14 cellular contexts compared by ENCODE assay signal in the genomic region with DNA sequence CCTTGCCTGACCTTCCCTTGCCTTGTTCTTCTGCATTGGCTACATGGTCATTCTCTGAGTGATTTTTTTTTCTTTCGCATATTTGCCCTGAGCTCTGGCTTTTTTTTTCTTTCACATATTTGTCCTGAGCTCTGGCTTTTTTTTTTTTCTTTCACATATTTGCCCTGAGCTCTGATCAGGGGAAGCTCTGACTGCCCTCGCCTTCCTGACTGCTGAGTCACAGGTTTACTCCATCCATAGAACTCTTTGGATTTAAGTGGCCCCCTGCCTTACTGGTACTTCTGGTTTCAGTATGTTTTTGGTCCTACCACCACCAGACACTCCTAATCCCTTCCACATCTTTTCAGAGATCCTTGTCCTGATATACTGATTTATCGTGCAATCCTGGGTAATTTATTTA.
A peak's percentile ranks its signal among the peaks of the same experiment; 100 is the strongest.
DNase-seq lines count a peak whose midpoint lies in the region; ATAC-seq and TF ChIP-seq lines count a peak whose summit lies in the region.
"Had no signal": no experiment of that assay in that cellular context is flagged by ENCODE, and none has a peak within 500 bp of the region (broad histone marks: within the 10 kb centered on the region; RNA-seq: fewer than 3 reads in every experiment).

No MANE protein-coding gene starts in this region.

- peak overlapping the region; percentile 82; the same call in 1 of the 2 replicates for H4K91ac ChIP-seq in IMR-90 (ENCODE audit: insufficient read depth, low read depth, low read length)

- ATAC-seq in IMR-90 (ENCODE audit: low read depth) = peak; percentile 98

- intact Hi-C loops in IMR-90 (cut with micrococcal nuclease) = no loop called here

- H3K36me3 ChIP-seq in IMR-90 (ENCODE audit: control insufficient read depth, insufficient read depth, low read length) = no peaks in the 10 kb centered on the region

- in situ Hi-C loops in IMR-90 (cut with MboI; ENCODE audit: low sequenced_read_pairs) = no loop called here

- H3K27ac ChIP-seq in AG04450 (ENCODE audit: low read depth, low read length) (no peak overlapping the region), IMR-90 (ENCODE audit: insufficient read depth, low read length) (no peak overlapping the region), substantia nigra (ENCODE audit: low read depth, low read length, poor library complexity, severe bottlenecking) (no peak overlapping the region)

- H3K9me3 Mint-ChIP-seq in activated naive CD8-positive, alpha-beta T cell treated with anti-CD3 and anti-CD28 coated beads for 36 hours = no peaks in the 10 kb centered on the region
- H3K9me3 Mint-ChIP-seq: activated T-helper 1 cell treated with anti-CD3 and anti-CD28 coated beads, Interleukin-12 subunit alpha, Interleukin-12 subunit beta, Interleukin-2, Interleukin-4 antibody, amounts not matched to agents 30 ng/mL and 10 ng/mL and 1 ng/mL, durations not matched to agents 14 hours and 24 hours and 36 hours had no signal

- WGBS in IMR-90 (ENCODE audit: extremely low coverage in 2 of 2, insufficient read length in 1 of 2), 2 experiments = no CpG with 5 or more reads among the region's 3 CpGs

- no peak for TF ChIP-seq POLR2A in IMR-90 (IDR thresholded peaks at IDR 0.05; ENCODE audit: low read depth, low read length)

- no TSS peak for BruUV-seq in IMR-90 (replicated peaks; lab: Mats Ljungman, UMichigan)

- dilution Hi-C loops in IMR-90 (cut with HindIII; ENCODE audit: low sequenced_read_pairs, unreplicated experiment) = no loop called here

- peak overlapping the region; percentile 94 for H2BK20ac ChIP-seq in IMR-90 (ENCODE audit: low read depth, low read length)

- TF ChIP-seq CTCF in AG04450 (IDR thresholded peaks at IDR 0.05; ENCODE audit: low read depth, low read length) = no peak
- no peak for TF ChIP-seq CTCF in IMR-90 (conservative IDR thresholded peaks at IDR 0.05; ENCODE audit: low read depth, low read length)

- peak overlapping the region; percentile 83; the same call in 1 of the 2 replicates for H2AK5ac ChIP-seq in IMR-90 (ENCODE audit: low read depth, low read length)

- 0 out of 2 replicates have a peak, but pooled peaks have one; percentile 13 for TF ChIP-seq RAD21 in IMR-90 (IDR thresholded peaks at IDR 0.05; ENCODE audit: low read length)

- peak overlapping the region; percentile 72 for H3K14ac ChIP-seq in IMR-90 (replicated peaks; ENCODE audit: low read depth, low read length)

- no peak overlapping the region for H3K9ac ChIP-seq in IMR-90 (ENCODE audit: low read depth, low read length)

- peak overlapping the region; percentile 96 for H2BK120ac ChIP-seq in IMR-90 (ENCODE audit: low read depth, low read length)

- H3K4me1 Mint-ChIP-seq in activated naive CD8-positive, alpha-beta T cell treated with anti-CD3 and anti-CD28 coated beads for 36 hours = no peaks in the 10 kb centered on the region
- H3K4me1 Mint-ChIP-seq: CD4-positive, CD25-positive, alpha-beta regulatory T cell had no signal

- H3K4me1 ChIP-seq in IMR-90 (ENCODE audit: control insufficient read depth, insufficient read depth, low read length) = peaks cover 7% of the 10 kb centered on the region

- no peak overlapping the region for H3K27ac Mint-ChIP-seq in activated naive CD8-positive, alpha-beta T cell treated with anti-CD3 and anti-CD28 coated beads for 36 hours
- H3K27ac Mint-ChIP-seq: activated T-helper 1 cell treated with anti-CD3 and anti-CD28 coated beads, Interleukin-12 subunit alpha, Interleukin-12 subunit beta, Interleukin-2, Interleukin-4 antibody, amounts not matched to agents 30 ng/mL and 10 ng/mL and 1 ng/mL, durations not matched to agents 14 hours and 24 hours and 36 hours had no signal

- H3K4me3 ChIP-seq in AG04450 (ENCODE audit: low read depth, low read length) (no peak overlapping the region), IMR-90 (ENCODE audit: insufficient read depth, low read depth, low read length) (no peak overlapping the region)

- H3K9me3 ChIP-seq in AG04450 (ENCODE audit: control insufficient read depth, insufficient read depth, low read length) (no peaks in the 10 kb centered on the region), IMR-90 (ENCODE audit: control insufficient read depth, insufficient read depth, low read length) (no peaks in the 10 kb centered on the region)

- H3K4me3 Mint-ChIP-seq in activated naive CD8-positive, alpha-beta T cell treated with anti-CD3 and anti-CD28 coated beads for 36 hours = no peak overlapping the region
- H3K4me3 Mint-ChIP-seq: activated T-helper 1 cell treated with anti-CD3 and anti-CD28 coated beads, Interleukin-12 subunit alpha, Interleukin-12 subunit beta, Interleukin-2, Interleukin-4 antibody, amounts not matched to agents 30 ng/mL and 10 ng/mL and 1 ng/mL, durations not matched to agents 14 hours and 24 hours and 36 hours; CD4-positive, CD25-positive, alpha-beta regulatory T cell had no signal

- H3K9me1 ChIP-seq in IMR-90 (ENCODE audit: insufficient read depth, low read length) = peaks cover 3% of the 10 kb centered on the region; the same call in 1 of the 2 replicates

- POLR2A ChIA-PET in AG04450 (lab: Yijun Ruan, JAX) (interaction anchor here (0.9 kb wide), 1 partner anchor 21 kb away, joined by 3 read pairs; no protein-coding TSS in a partner anchor), IMR-90 (lab: Charles Lee; ENCODE audit: unreplicated experiment) (interaction anchor here (0.8 to 0.9 kb wide), 2 partner anchors 14 to 84 kb away, joined by 3 to 4 read pairs; no protein-coding TSS in a partner anchor)

- H3K4ac ChIP-seq in IMR-90 (ENCODE audit: low read depth, low read length) = peak overlapping the region; percentile 81; the same call in 1 of the 2 replicates

- H2AFZ ChIP-seq in IMR-90 (replicated peaks; ENCODE audit: low read length, poor library complexity) = no peak overlapping the region

- H2BK5ac ChIP-seq in IMR-90 (ENCODE audit: low read depth, low read length, poor library complexity, severe bottlenecking) = peak overlapping the region; percentile 56

- peak overlapping the region; percentile 81 for H3K56ac ChIP-seq in IMR-90 (ENCODE audit: extremely low read depth, insufficient read depth, low read length)

- H2AK9ac ChIP-seq in IMR-90 (replicated peaks; ENCODE audit: low read depth, low read length, poor library complexity) = no peak overlapping the region

- H3K36me3 Mint-ChIP-seq in activated naive CD8-positive, alpha-beta T cell treated with anti-CD3 and anti-CD28 coated beads for 36 hours = no peaks in the 10 kb centered on the region
- H3K36me3 Mint-ChIP-seq: CD4-positive, CD25-positive, alpha-beta regulatory T cell had no signal

- no peak overlapping the region; the same call in 1 of the 2 replicates for H4K5ac ChIP-seq in IMR-90 (ENCODE audit: low read depth, low read length)

- H3K4me2 ChIP-seq in IMR-90 (ENCODE audit: low read depth, low read length) = peak overlapping the region; percentile 20; the same call in 1 of the 2 replicates

- H2BK15ac ChIP-seq in IMR-90 (ENCODE audit: low read depth, low read length) = peak overlapping the region; percentile 89

- no peaks in the 10 kb centered on the region for H3K79me1 ChIP-seq in IMR-90 (ENCODE audit: low read depth in 1 of 2, low read length in 2 of 2)

- peaks cover 3% of the 10 kb centered on the region for H3K27me3 Mint-ChIP-seq in activated naive CD8-positive, alpha-beta T cell treated with anti-CD3 and anti-CD28 coated beads for 36 hours
- H3K27me3 Mint-ChIP-seq: CD4-positive, CD25-positive, alpha-beta regulatory T cell had no signal

- CTCF ChIA-PET in AG04450 (lab: Charles Lee) = interaction anchor here (0.7 to 1.0 kb wide), 2 partner anchors 27 to 104 kb away, joined by 3 read pairs; no protein-coding TSS in a partner anchor
- CTCF ChIA-PET in IMR-90 (lab: Yijun Ruan, JAX) = no interaction called here

- peak; percentile 78 for DNase-seq in AG04450 (ENCODE audit: low read depth, low spot score)
- DNase-seq in IMR-90 = peak; percentile 90
- peak; percentile 91 for DNase-seq in dermis blood vessel endothelial cell
- peak; percentile 90 to 91 for DNase-seq in lung microvascular endothelial cell (ENCODE audit: low read depth in 2 of 2)
- DNase-seq in activated naive CD8-positive, alpha-beta T cell treated with anti-CD3 and anti-CD28 coated beads for 36 hours = no peak
- DNase-seq in NCI-H748 treated with DMSO at 0.1 percent for 48 hours (lab: John Stamatoyannopoulos, UW) = no peak
- DNase-seq in NCI-H1436 (lab: John Stamatoyannopoulos, UW) = no peak
- DNase-seq in substantia nigra (lab: John Stamatoyannopoulos, UW) = no peak
- DNase-seq: CD4-positive, CD25-positive, alpha-beta regulatory T cell; glutamatergic neuron; NCI-H1417; stimulated activated naive CD4-positive, alpha-beta T cell; T-helper 2 cell had no signal

- H3K18ac ChIP-seq in IMR-90 (ENCODE audit: low read depth, low read length) = peak overlapping the region; percentile 84; the same call in 1 of the 2 replicates

- no peaks in the 10 kb centered on the region for H4K20me1 ChIP-seq in IMR-90 (ENCODE audit: insufficient read depth, low read length)

- H3K23ac ChIP-seq in IMR-90 (ENCODE audit: low read depth, low read length) = peak overlapping the region; percentile 55

- no peaks in the 10 kb centered on the region for H3K27me3 ChIP-seq in AG04450 (ENCODE audit: control insufficient read depth, insufficient read depth, low read length)
- no peaks in the 10 kb centered on the region for H3K27me3 ChIP-seq in IMR-90 (ENCODE audit: control insufficient read depth, insufficient read depth, low read length)

- H4K8ac ChIP-seq in IMR-90 (ENCODE audit: low read depth in 2 of 2, low read length in 2 of 2) = peak overlapping the region; percentile 33 to 93; a peak in 3 of 4 replicates

TF ChIP-seq in IMR-90, 13 proteins besides CTCF, POLR2A, EP300 and RAD21 (continues in another document):
- TF ChIP-seq, protein P1, sequence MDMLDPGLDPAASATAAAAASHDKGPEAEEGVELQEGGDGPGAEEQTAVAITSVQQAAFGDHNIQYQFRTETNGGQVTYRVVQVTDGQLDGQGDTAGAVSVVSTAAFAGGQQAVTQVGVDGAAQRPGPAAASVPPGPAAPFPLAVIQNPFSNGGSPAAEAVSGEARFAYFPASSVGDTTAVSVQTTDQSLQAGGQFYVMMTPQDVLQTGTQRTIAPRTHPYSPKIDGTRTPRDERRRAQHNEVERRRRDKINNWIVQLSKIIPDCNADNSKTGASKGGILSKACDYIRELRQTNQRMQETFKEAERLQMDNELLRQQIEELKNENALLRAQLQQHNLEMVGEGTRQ (IDR thresholded peaks at IDR 0.05; ENCODE audit: low read depth, low read length) = no peak
- no peak for TF ChIP-seq MXI1 (IDR thresholded peaks at IDR 0.05; ENCODE audit: borderline replicate concordance, low read depth, low read length)
- no peak for TF ChIP-seq CHD1 (IDR thresholded peaks at IDR 0.05; ENCODE audit: low read depth, low read length)
- peak; percentile 59 for TF ChIP-seq FOS (IDR thresholded peaks at IDR 0.05; ENCODE audit: low read depth, low read length)
- TF ChIP-seq RCOR1 (IDR thresholded peaks at IDR 0.05; ENCODE audit: insufficient replicate concordance, low read length) = no peak
- TF ChIP-seq MAZ (IDR thresholded peaks at IDR 0.05; ENCODE audit: borderline replicate concordance, low read depth, low read length) = no peak
- no peak for TF ChIP-seq CEBPB (IDR thresholded peaks at IDR 0.05; ENCODE audit: low read depth, low read length)
- TF ChIP-seq NFE2L2 (IDR thresholded peaks at IDR 0.05; ENCODE audit: low read depth, low read length) = peak; percentile 38
- TF ChIP-seq MAFK (IDR thresholded peaks at IDR 0.05; ENCODE audit: low read depth, low read length) = 0 out of 2 replicates have a peak, but pooled peaks have one; percentile 3

Comparison
In these comparisons a context has a peak if more than half of its experiments do, and no peak if none do; other contexts are left out.
1. DNase-seq: peak in AG04450 (single experiment), IMR-90 (single experiment), dermis blood vessel endothelial cell (single experiment) and lung microvascular endothelial cell (2 of 2); none in activated naive CD8-positive, alpha-beta T cell treated with anti-CD3 and anti-CD28 coated beads for 36 hours (single experiment), NCI-H748 treated with DMSO at 0.1 percent for 48 hours (single experiment), NCI-H1436 (single experiment) and substantia nigra (0 of 49).